Comparison of ENCODE assay signal across 10 cellular contexts in genomic region chr6:145860562-145860961, GRCh38.
"Had no signal": no experiment of that assay in that cellular context is flagged by ENCODE, and none has a peak within 500 bp of the region (broad histone marks: within the 10 kb centered on the region; RNA-seq: fewer than 3 reads in every experiment).

No MANE protein-coding gene starts in this region.

- ATAC-seq: GM23338 had no signal

- H3K27ac ChIP-seq: HL-60, KMS-11 had no signal

- H3K4me2 ChIP-seq: GM23338, KMS-11 had no signal

- FAIRE-seq: H1, H54 had no signal

- H3K27ac Mint-ChIP-seq: GM23338, H9, HFFc6 had no signal

- H3K9ac ChIP-seq: KMS-11 had no signal

- DNase-seq: H9, HCEC 1CT, HFFc6, IMR-90, KBM-7 had no signal

- H3K9me3 Mint-ChIP-seq: HFFc6 had no signal

- H3K4me3 Mint-ChIP-seq: GM23338, H9, HFFc6 had no signal

- H3K4me1 Mint-ChIP-seq: H9 had no signal

- H2AFZ ChIP-seq: GM23338 had no signal

- H3K4me3 ChIP-seq: GM23338 had no signal
